11 cellular contexts compared by ENCODE assay signal in the genomic region with DNA sequence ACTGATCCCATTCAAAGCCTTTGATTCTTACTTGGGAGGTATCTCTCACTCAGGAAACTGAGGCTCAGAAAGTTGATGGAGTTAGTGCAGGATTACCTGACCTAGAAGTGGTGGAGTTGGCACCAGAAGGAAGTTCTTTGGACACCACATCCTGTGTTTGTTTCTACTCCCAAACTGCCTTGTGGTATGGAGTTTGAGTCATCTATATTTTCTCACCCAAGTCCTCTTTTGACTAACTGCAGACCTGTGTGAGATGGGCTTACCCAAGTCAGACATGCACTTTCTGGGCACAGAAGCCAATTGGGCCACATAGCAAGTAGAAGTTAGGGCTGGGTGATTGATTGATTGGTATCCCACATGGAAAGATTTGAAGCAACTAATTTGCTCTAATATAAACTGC. TPM values are rescaled to one million over a fixed set of nuclear protein-coding genes. Genes with fewer than 3 reads are reported as not detected.
DNase-seq lines count a peak whose midpoint lies in the region; ATAC-seq and TF ChIP-seq lines count a peak whose summit lies in the region.
"Had no signal": no experiment of that assay in that cellular context is flagged by ENCODE, and none has a peak within 500 bp of the region (broad histone marks: within the 10 kb centered on the region; RNA-seq: fewer than 3 reads in every experiment).

No MANE protein-coding gene starts in this region.

- H3K9me3 ChIP-seq in skeletal muscle satellite cell (replicated peaks; ENCODE audit: low read length) (no peaks in the 10 kb centered on the region), mucosa of descending colon (no peaks in the 10 kb centered on the region)
- H3K9me3 ChIP-seq: ovary had no signal

- DNase-seq in activated T-cell treated with anti-CD3 and anti-CD28 coated beads, Interleukin-2, amount 50 U/mL, for 24 hours = no peak
- no peak for DNase-seq in activated T-cell treated with anti-CD3 and anti-CD28 coated beads, Interleukin-2, amount 50 U/mL, for 1 hour
- DNase-seq in HT1080 (ENCODE audit: low read depth) (peak; percentile 92), mucosa of descending colon (no peak), coronary artery (ENCODE audit: low spot score) (no peak)
- DNase-seq in activated naive CD8-positive, alpha-beta T cell treated with anti-CD3 and anti-CD28 coated beads, Interleukin-2, amount 50 U/mL, for 24 hours = no peak
- DNase-seq: OCI-M1, ovary had no signal

- H3K27me3 Mint-ChIP-seq in activated T-cell treated with anti-CD3 and anti-CD28 coated beads, Interleukin-2, amount 50 U/mL, for 24 hours = no peaks in the 10 kb centered on the region
- no peaks in the 10 kb centered on the region for H3K27me3 Mint-ChIP-seq in activated naive CD8-positive, alpha-beta T cell treated with anti-CD3 and anti-CD28 coated beads, Interleukin-2, amount 50 U/mL, for 24 hours

- H3K4me1 ChIP-seq in skeletal muscle satellite cell (ENCODE audit: control insufficient read depth, insufficient read depth, low read length) (peaks cover 22% of the 10 kb centered on the region), mucosa of descending colon (ENCODE audit: low read depth) (no peaks in the 10 kb centered on the region)

- H3K9ac ChIP-seq in skeletal muscle satellite cell (ENCODE audit: low read depth, low read length) = no peak overlapping the region

- H3K4me1 Mint-ChIP-seq in activated T-cell treated with anti-CD3 and anti-CD28 coated beads, Interleukin-2, amount 50 U/mL, for 24 hours (ENCODE audit: low read depth) = peaks cover 28% of the 10 kb centered on the region
- peaks cover 27% of the 10 kb centered on the region for H3K4me1 Mint-ChIP-seq in activated naive CD8-positive, alpha-beta T cell treated with anti-CD3 and anti-CD28 coated beads, Interleukin-2, amount 50 U/mL, for 24 hours

- peaks cover 2% of the 10 kb centered on the region for H3K36me3 Mint-ChIP-seq in activated T-cell treated with anti-CD3 and anti-CD28 coated beads, Interleukin-2, amount 50 U/mL, for 24 hours (ENCODE audit: low read depth)
- H3K36me3 Mint-ChIP-seq in activated naive CD8-positive, alpha-beta T cell treated with anti-CD3 and anti-CD28 coated beads, Interleukin-2, amount 50 U/mL, for 24 hours (ENCODE audit: low read depth) = peaks cover 3% of the 10 kb centered on the region

- ATAC-seq in activated naive CD8-positive, alpha-beta T cell treated with anti-CD3 and anti-CD28 coated beads, Interleukin-2, amount 50 U/mL, for 24 hours = peak; percentile 88
- no peak for ATAC-seq in mucosa of descending colon
- no peak for ATAC-seq in GM21723 (IDR thresholded peaks at IDR 0.05; ENCODE audit: unreplicated experiment)
- ATAC-seq: K562 had no signal

- intact Hi-C loops in mucosa of descending colon (cut with DNase I, micrococcal nuclease) = no loop called here

- peak overlapping the region; percentile 83 for H3K27ac Mint-ChIP-seq in activated T-cell treated with anti-CD3 and anti-CD28 coated beads, Interleukin-2, amount 50 U/mL, for 24 hours
- peak overlapping the region; percentile 75 for H3K27ac Mint-ChIP-seq in activated naive CD8-positive, alpha-beta T cell treated with anti-CD3 and anti-CD28 coated beads, Interleukin-2, amount 50 U/mL, for 24 hours

- H3K36me3 ChIP-seq in skeletal muscle satellite cell (ENCODE audit: insufficient read depth, low read length) (no peaks in the 10 kb centered on the region), mucosa of descending colon (ENCODE audit: low read depth) (no peaks in the 10 kb centered on the region)
- H3K36me3 ChIP-seq: ovary had no signal

- H3K9me3 Mint-ChIP-seq in activated T-cell treated with anti-CD3 and anti-CD28 coated beads, Interleukin-2, amount 50 U/mL, for 24 hours = no peaks in the 10 kb centered on the region
- no peaks in the 10 kb centered on the region for H3K9me3 Mint-ChIP-seq in activated naive CD8-positive, alpha-beta T cell treated with anti-CD3 and anti-CD28 coated beads, Interleukin-2, amount 50 U/mL, for 24 hours

- no peak overlapping the region for H3K27ac ChIP-seq in coronary artery
- H3K27ac ChIP-seq: ovary had no signal

- TF ChIP-seq CTCF in mucosa of descending colon (IDR thresholded peaks at IDR 0.05) = no peak
- TF ChIP-seq CTCF in coronary artery (IDR thresholded peaks at IDR 0.05) = no peak

- no peaks in the 10 kb centered on the region for H3K27me3 ChIP-seq in skeletal muscle satellite cell (ENCODE audit: control insufficient read depth, insufficient read depth, low read length)
- H3K27me3 ChIP-seq: ovary had no signal

- no peak overlapping the region for H3K4me3 ChIP-seq in skeletal muscle satellite cell (ENCODE audit: low read length)
- no peak overlapping the region for H3K4me3 ChIP-seq in mucosa of descending colon
- H3K4me3 ChIP-seq in coronary artery = no peak overlapping the region
- H3K4me3 ChIP-seq: K562, ovary had no signal

- peak overlapping the region; percentile 2 for H3K4me2 ChIP-seq in skeletal muscle satellite cell (ENCODE audit: low read length)

- no peak overlapping the region for H3K4me3 Mint-ChIP-seq in activated T-cell treated with anti-CD3 and anti-CD28 coated beads, Interleukin-2, amount 50 U/mL, for 24 hours
- H3K4me3 Mint-ChIP-seq in activated naive CD8-positive, alpha-beta T cell treated with anti-CD3 and anti-CD28 coated beads, Interleukin-2, amount 50 U/mL, for 24 hours = no peak overlapping the region

RNA-seq across cellular contexts. Expression of a gene that starts 36.1 kb away (rescaled TPM):
- total RNA-seq in HT1080 (2014; rRNA removed; shearing (Covaris generic)) = 5.8 and 9.7 TPM in 2 replicates
- 9.2 and 18.9 TPM in 2 replicates for polyA plus RNA-seq in HT1080 (2015; cell fraction: cytosol; rRNA removed)
- polyA plus RNA-seq in HT1080 (2015; cell fraction: nucleus; rRNA removed) = 7.3 and 10.8 TPM in 2 replicates
- 14.2 and 14.7 TPM in 2 replicates for total RNA-seq in skeletal muscle satellite cell (2012; rRNA removed)
- 10 to 100 TPM; 25.2 to 38.3 (median 36.6) TPM for total RNA-seq in mucosa of descending colon
